In genomic region chr3:172040078-172040975, GRCh38 we compare ENCODE assay signal across 8 cellular contexts. TPM values are rescaled to one million over a fixed set of nuclear protein-coding genes. Genes with fewer than 3 reads are reported as not detected.
DNase-seq lines count a peak whose midpoint lies in the region; ATAC-seq and TF ChIP-seq lines count a peak whose summit lies in the region.

No MANE protein-coding gene starts in this region.

- ATAC-seq in GM18868 (IDR thresholded peaks at IDR 0.05; ENCODE audit: unreplicated experiment): peak; percentile 23
- peak; percentile 27 for ATAC-seq in HG03342 (IDR thresholded peaks at IDR 0.05; ENCODE audit: unreplicated experiment)

- peaks cover 0 to 48% (median 34%) of the 10 kb centered on the region in 4 donors for H3K4me1 ChIP-seq in transverse colon

- peak; percentile 80 for DNase-seq in AG09319 (ENCODE audit: extremely low read depth, low read depth)
- DNase-seq in OCI-M1 (lab: John Stamatoyannopoulos, UW): peak; percentile 70
- DNase-seq in activated naive CD4-positive, alpha-beta T cell treated with anti-CD3 and anti-CD28 coated beads, Interleukin-2, amount 50 U/mL, for 16 hours: peak; percentile 32
- DNase-seq in foreskin melanocyte: peak; percentile 64
- peak; percentile 49 for DNase-seq in neural crest cell (ENCODE audit: low read depth, low spot score)
- DNase-seq in transverse colon: peak; percentile 84

- no peak overlapping the region for H3K27ac Mint-ChIP-seq in neural crest cell (ENCODE audit: unreplicated experiment)

- H3K4me3 Mint-ChIP-seq in neural crest cell: peak overlapping the region; percentile 96

- no peak for TF ChIP-seq POLR2A in transverse colon (IDR thresholded peaks at IDR 0.05)

- H3K27me3 Mint-ChIP-seq in neural crest cell (ENCODE audit: low read depth): no peaks in the 10 kb centered on the region

- H3K4me1 Mint-ChIP-seq in neural crest cell: peaks cover 49% of the 10 kb centered on the region

- WGBS in transverse colon (ENCODE audit: low coverage in 1 of 2), 2 donors: 1% methylated on average over 57 of the region's 103 CpGs; no CpG with 5 or more reads in 1 of the 2 donors

- H3K36me3 ChIP-seq in transverse colon: no peaks in the 10 kb centered on the region

- H3K9me3 Mint-ChIP-seq in neural crest cell: no peaks in the 10 kb centered on the region

- H3K9me3 ChIP-seq in transverse colon: no peaks in the 10 kb centered on the region

- intact Hi-C loops in transverse colon (cut with DNase I; ENCODE audit: low total_unique reads): no loop called here

- H3K36me3 Mint-ChIP-seq in neural crest cell (ENCODE audit: low read depth): no peaks in the 10 kb centered on the region

- no peaks in the 10 kb centered on the region for H3K27me3 ChIP-seq in transverse colon

- in situ Hi-C loops in transverse colon (cut with MboI; ENCODE audit: low pct_ligation_motif_present in 1 of 4, low pct_unique_long_range_greater_than_20kb in 1 of 4, low sequenced_read_pairs in 3 of 4): loop anchor here in 3 of 4 donors (25.0 kb wide), 2 partner anchors 272 to 297 kb away; no protein-coding TSS in a partner anchor

- peak overlapping the region; percentile 84 to 99 (median 88) for H3K4me3 ChIP-seq in transverse colon

- H3K27ac ChIP-seq in transverse colon: peak overlapping the region; percentile 97 to 99 (median 99)

- TF ChIP-seq CTCF in AG09319 (IDR thresholded peaks at IDR 0.05; ENCODE audit: low read depth, low read length) (peak; percentile 33), neural crest cell (conservative IDR thresholded peaks at IDR 0.05) (peak; percentile 39), transverse colon (IDR thresholded peaks at IDR 0.05) (peak in 4 of 5 experiments; percentile 18 to 30 (median 22))

- TF ChIP-seq EP300 in transverse colon (IDR thresholded peaks at IDR 0.05; ENCODE audit: low read depth): no peak

RNA-seq across cellular contexts. Expression of gene FNDC3B, which starts 0.9 kb away (rescaled TPM):
- total RNA-seq in neural crest cell (38.2 and 41.5 TPM in 2 replicates), transverse colon (10 to 100 TPM; 28.5 to 85.7 (median 44.5) TPM)

Comparison
In these comparisons a context has a peak if more than half of its experiments do, and no peak if none do; other contexts are left out.
1. Peak in every context shown above with its lines: DNase-seq, ATAC-seq, H3K4me3 ChIP-seq and H3K27ac ChIP-seq.
2. DNase-seq: peak in every context shown above with its lines; median percentile 84 in transverse colon; 80 in AG09319; 70 in OCI-M1; 64 in foreskin melanocyte; 49 in neural crest cell; 32 in activated naive CD4-positive, alpha-beta T cell treated with anti-CD3 and anti-CD28 coated beads, Interleukin-2, amount 50 U/mL, for 16 hours.